22 cellular contexts compared by ENCODE assay signal in genomic region chrX:147916375-147916968, GRCh38. TPM values are rescaled to one million over a fixed set of nuclear protein-coding genes. Genes with fewer than 3 reads are reported as not detected.
DNase-seq lines count a peak whose midpoint lies in the region; ATAC-seq, FAIRE-seq and TF ChIP-seq lines count a peak whose summit lies in the region.
"Had no signal": no experiment of that assay in that cellular context is flagged by ENCODE, and none has a peak within 500 bp of the region (broad histone marks: within the 10 kb centered on the region; RNA-seq: fewer than 3 reads in every experiment).

No MANE protein-coding gene starts in this region.

- H3K27ac Mint-ChIP-seq in activated T-cell treated with anti-CD3 and anti-CD28 coated beads, Interleukin-2, amount 50 U/mL, for 24 hours, result peak overlapping the region; percentile 19
- H3K27ac Mint-ChIP-seq in osteocyte (ENCODE audit: unreplicated experiment), result peak overlapping the region; percentile 79

- H3K36me3 ChIP-seq in HUES6 (ENCODE audit: control insufficient read depth, insufficient read depth, low read length) (no peaks in the 10 kb centered on the region), K562 (ENCODE audit: control insufficient read depth, insufficient read depth, low read length) (peaks cover 8% of the 10 kb centered on the region; the same call in 1 of the 3 replicates), PC-3 (ENCODE audit: low read depth, low read length) (no peaks in the 10 kb centered on the region)
- H3K36me3 ChIP-seq: lower lobe of right lung, upper lobe of left lung had no signal

- no peaks in the 10 kb centered on the region for H3K9me3 Mint-ChIP-seq in activated T-cell treated with anti-CD3 and anti-CD28 coated beads, Interleukin-2, amount 50 U/mL, for 24 hours
- H3K9me3 Mint-ChIP-seq in osteocyte (ENCODE audit: unreplicated experiment), result peaks cover 5% of the 10 kb centered on the region
- H3K9me3 Mint-ChIP-seq: activated T-helper 1 cell treated with anti-CD3 and anti-CD28 coated beads, Interleukin-12 subunit alpha, Interleukin-12 subunit beta, Interleukin-2, Interleukin-4 antibody, amounts not matched to agents 30 ng/mL and 10 ng/mL and 1 ng/mL, durations not matched to agents 14 hours and 24 hours and 36 hours; naive B cell had no signal

- H3K27me3 Mint-ChIP-seq in activated T-cell treated with anti-CD3 and anti-CD28 coated beads, Interleukin-2, amount 50 U/mL, for 24 hours, result no peaks in the 10 kb centered on the region
- H3K27me3 Mint-ChIP-seq in osteocyte (ENCODE audit: unreplicated experiment), result no peaks in the 10 kb centered on the region
- H3K27me3 Mint-ChIP-seq: naive B cell had no signal

- no peak for TF ChIP-seq POLR2A in K562 (conservative IDR thresholded peaks at IDR 0.05)

- TF ChIP-seq EP300 in K562 (IDR thresholded peaks at IDR 0.05; ENCODE audit: low read length), result no peak

- no peak for TF ChIP-seq CTCF in K562 (IDR thresholded peaks at IDR 0.05 in 2 of 3, conservative IDR thresholded peaks at IDR 0.05 in 1 of 3; ENCODE audit: insufficient read depth in 2 of 3, low read depth in 1 of 3, low read length in 3 of 3)
- no peak for TF ChIP-seq CTCF in osteocyte (IDR thresholded peaks at IDR 0.05)
- TF ChIP-seq CTCF in PC-3 (conservative IDR thresholded peaks at IDR 0.05; ENCODE audit: low read depth, low read length), result no peak

- 58% methylated on average over 6 of the region's 6 CpGs for WGBS in K562 (ENCODE audit: insufficient coverage, low coverage, missing lambda C conversion rate)

- FAIRE-seq in K562 (lab: Jason Lieb, UNC), result no peak

- H3F3A ChIP-seq in PC-3 (ENCODE audit: low read length, unreplicated experiment), result no peaks in the 10 kb centered on the region

- H3K9me3 ChIP-seq in HUES6 (ENCODE audit: control insufficient read depth, insufficient read depth, low read depth, low read length), result no peaks in the 10 kb centered on the region
- no peaks in the 10 kb centered on the region for H3K9me3 ChIP-seq in K562 (replicated peaks; ENCODE audit: control insufficient read depth, insufficient read depth, low read depth, low read length)
- H3K9me3 ChIP-seq in PC-3 (ENCODE audit: low read length), result no peaks in the 10 kb centered on the region
- H3K9me3 ChIP-seq: lower lobe of right lung, upper lobe of left lung had no signal

- H3K4me1 Mint-ChIP-seq in activated T-cell treated with anti-CD3 and anti-CD28 coated beads, Interleukin-2, amount 50 U/mL, for 24 hours (ENCODE audit: low read depth), result peaks cover 56% of the 10 kb centered on the region
- H3K4me1 Mint-ChIP-seq in osteocyte (ENCODE audit: unreplicated experiment), result peaks cover 49% of the 10 kb centered on the region

- H3K4me2 ChIP-seq in K562 (ENCODE audit: insufficient read depth, low read length) (no peak overlapping the region), PC-3 (ENCODE audit: low read length) (no peak overlapping the region)

- H3K4me1 ChIP-seq in HUES6 (ENCODE audit: control insufficient read depth, insufficient read depth, low read length), result peaks cover 39% of the 10 kb centered on the region
- peaks cover 5 to 6% of the 10 kb centered on the region in 2 experiments; a peak in 4 of 5 replicates for H3K4me1 ChIP-seq in K562 (replicated peaks in 1 of 2; ENCODE audit: control insufficient read depth in 2 of 2, insufficient read depth in 2 of 2, low read length in 2 of 2)
- peaks cover 12% of the 10 kb centered on the region for H3K4me1 ChIP-seq in PC-3 (ENCODE audit: insufficient read depth, low read length)

- ATAC-seq in K562 (no peak), PC-3 (no peak)
- ATAC-seq: lower lobe of right lung had no signal

- H3K9ac ChIP-seq in HUES6 (ENCODE audit: low read length), result no peak overlapping the region
- H3K9ac ChIP-seq in K562 (ENCODE audit: insufficient read depth in 1 of 2, low read depth in 2 of 2, low read length in 2 of 2), result no peak overlapping the region
- no peak overlapping the region for H3K9ac ChIP-seq in PC-3 (ENCODE audit: low read length)

- peaks cover 5% of the 10 kb centered on the region for H3K36me3 Mint-ChIP-seq in activated T-cell treated with anti-CD3 and anti-CD28 coated beads, Interleukin-2, amount 50 U/mL, for 24 hours (ENCODE audit: low read depth)
- no peaks in the 10 kb centered on the region for H3K36me3 Mint-ChIP-seq in osteocyte (ENCODE audit: unreplicated experiment)
- H3K36me3 Mint-ChIP-seq: naive B cell had no signal

- peaks cover 4% of the 10 kb centered on the region for H3K9me1 ChIP-seq in K562 (ENCODE audit: control insufficient read depth, insufficient read depth, low read length)

- H3K27me3 ChIP-seq in HUES6 (ENCODE audit: control insufficient read depth, insufficient read depth, low read length) (no peaks in the 10 kb centered on the region), K562 (ENCODE audit: control insufficient read depth in 2 of 2, insufficient read depth in 2 of 2, low read length in 2 of 2) (no peaks in the 10 kb centered on the region), PC-3 (ENCODE audit: low read length) (no peaks in the 10 kb centered on the region)
- H3K27me3 ChIP-seq: upper lobe of left lung had no signal

- intact Hi-C loops in K562 (cut with micrococcal nuclease), result no loop called here
- intact Hi-C loops in PC-3 (cut with micrococcal nuclease), result no loop called here

- H3K27ac ChIP-seq in HUES6 (ENCODE audit: low read depth, low read length) (0 out of 2 replicates have a peak overlapping the region, but pooled peaks have one; percentile 26), K562 (ENCODE audit: extremely low read depth, low read depth, low read length) (no peak overlapping the region; the same call in 2 of the 3 replicates), PC-3 (ENCODE audit: low read length) (no peak overlapping the region)
- H3K27ac ChIP-seq: lower lobe of right lung, upper lobe of left lung had no signal

- H2AFZ ChIP-seq in K562 (ENCODE audit: low read depth, low read length) (no peak overlapping the region), PC-3 (ENCODE audit: low read length) (no peak overlapping the region)

- POLR2A ChIA-PET in K562 (lab: Yijun Ruan, JAX), result no interaction called here
- POLR2A ChIA-PET in PC-3 (lab: Charles Lee; ENCODE audit: unreplicated experiment), result no interaction called here

- no peak for DNase-seq in activated T-cell treated with anti-CD3 and anti-CD28 coated beads, Interleukin-2, amount 50 U/mL, for 24 hours
- no peak for DNase-seq in activated T-cell treated with anti-CD3 and anti-CD28 coated beads, Interleukin-2, amount 50 U/mL, for 1 hour
- DNase-seq in K562 (ENCODE audit: extremely low read depth in 1 of 4, low spot score in 3 of 4), result no peak
- DNase-seq in osteocyte (ENCODE audit: extremely low spot score, unreplicated experiment), result no peak
- no peak for DNase-seq in PC-3
- no peak for DNase-seq in epidermal melanocyte (ENCODE audit: insufficient read length, low spot score)
- DNase-seq in nucleus accumbens (lab: John Stamatoyannopoulos, UW), result no peak
- DNase-seq: activated CD4-positive, alpha-beta T cell treated with anti-CD3 and anti-CD28 coated beads for 48 hours; amniotic stem cell; effector CD8-positive, alpha-beta T cell; head of caudate nucleus; KBM-7; lower lobe of right lung; naive B cell; NCI-H1048; NCI-H2107; NCI-H526; stimulated activated naive CD4-positive, alpha-beta T cell; T1000; upper lobe of left lung had no signal

- BruUV-seq in K562 (replicated peaks; lab: Mats Ljungman, UMichigan) (no TSS peak), PC-3 (replicated peaks; lab: Mats Ljungman, UMichigan) (no TSS peak)

- CTCF ChIA-PET in K562 (lab: Yijun Ruan, JAX; ENCODE audit: low intra/inter-chr PET ratio), result no interaction called here
- CTCF ChIA-PET in PC-3 (lab: Charles Lee), result no interaction called here

- H3K79me2 ChIP-seq in K562 (ENCODE audit: control insufficient read depth, insufficient read depth, low read length), result peaks cover 92% of the 10 kb centered on the region
- peaks cover 85% of the 10 kb centered on the region for H3K79me2 ChIP-seq in PC-3 (ENCODE audit: low read length)

- no peak overlapping the region for H3K4me3 Mint-ChIP-seq in activated T-cell treated with anti-CD3 and anti-CD28 coated beads, Interleukin-2, amount 50 U/mL, for 24 hours
- no peak overlapping the region for H3K4me3 Mint-ChIP-seq in osteocyte (ENCODE audit: unreplicated experiment)
- H3K4me3 Mint-ChIP-seq: activated T-helper 1 cell treated with anti-CD3 and anti-CD28 coated beads, Interleukin-12 subunit alpha, Interleukin-12 subunit beta, Interleukin-2, Interleukin-4 antibody, amounts not matched to agents 30 ng/mL and 10 ng/mL and 1 ng/mL, durations not matched to agents 14 hours and 24 hours and 36 hours had no signal

- TF ChIP-seq RAD21 in K562 (CRISPR knock-in tag; conservative IDR thresholded peaks at IDR 0.05 in 1 of 2, IDR thresholded peaks at IDR 0.05 in 1 of 2), result no peak

- no peaks in the 10 kb centered on the region; the same call in 1 of the 2 replicates for H4K20me1 ChIP-seq in K562 (replicated peaks; ENCODE audit: control insufficient read depth, insufficient read depth, low read length)
- H4K20me1 ChIP-seq in PC-3 (ENCODE audit: low read length), result peaks cover 17% of the 10 kb centered on the region

- no peak overlapping the region for H3K4me3 ChIP-seq in HUES6 (ENCODE audit: low read depth, low read length)
- H3K4me3 ChIP-seq in K562, result no peak overlapping the region
- no peak overlapping the region for H3K4me3 ChIP-seq in PC-3 (ENCODE audit: low read length)
- H3K4me3 ChIP-seq: lower lobe of right lung, upper lobe of left lung had no signal

- in situ Hi-C loops in K562 (cut with MboI), result no loop called here

- H3K9me2 ChIP-seq in PC-3 (replicated peaks; ENCODE audit: low read length), result no peaks in the 10 kb centered on the region

RNA-seq across cellular contexts. Expression of gene FMR1, which starts 4.8 kb away (rescaled TPM):
- total RNA-seq in K562 (2011; cell fraction: chromatin; rRNA removed; ENCODE audit: low replicate concordance), result 39.3 and 143 TPM in 2 replicates
- total RNA-seq in K562 (2011; cell fraction: nucleolus; rRNA removed), result 17.2 and 25.1 TPM in 2 replicates
- 57.9 and 78.5 TPM in 2 replicates for total RNA-seq in K562 (2011; cell fraction: nucleoplasm; rRNA removed)
- total RNA-seq in K562 (2014; rRNA removed), result 20.6 and 28.3 TPM in 2 replicates
- 20.5 and 24.9 TPM in 2 replicates for total RNA-seq in K562 (2014; rRNA removed; fragmentation: Illumina TruSeq; extraction: Trizol)
- 17.3 and 19.1 TPM in 2 replicates for total RNA-seq in K562 (2015; rRNA removed; fragmentation: Illumina TruSeq; extraction: Trizol)
- 20.8 and 21.1 TPM in 2 replicates for total RNA-seq in K562 (2021)
- polyA plus RNA-seq in K562 (2011; rRNA removed), result 22.4 and 24.3 TPM in 2 replicates
- 3.5 and 6.4 TPM in 2 replicates for polyA plus RNA-seq in K562 (2011; cell fraction: cytosol; rRNA removed)
- 29.9 and 30.0 TPM in 2 replicates for polyA plus RNA-seq in K562 (2011; cell fraction: nucleus; rRNA removed)
- polyA plus RNA-seq in K562 (2012), result 17.8 and 25.8 TPM in 2 replicates
- 18.7 and 20.5 TPM in 2 replicates for polyA plus RNA-seq in K562 (2014; fragmentation: Illumina TruSeq; extraction: Trizol)
- 1 to 10 TPM; 4.8 to 8.4 TPM for polyA plus RNA-seq in K562 (2014; fragmentation: Nextera tagmentation; extraction: Ambion mirVana)
- polyA plus RNA-seq in K562 (2014; rRNA removed), result 19.9 and 26.5 TPM in 2 replicates
- polyA minus RNA-seq in K562 (2011; rRNA and poly(A)+ RNA removed), result 32.7 and 37.4 TPM in 2 replicates
- polyA minus RNA-seq in K562 (2011; cell fraction: cytosol; rRNA and poly(A)+ RNA removed), result 10.0 and 14.1 TPM in 2 replicates
- polyA minus RNA-seq in K562 (2011; cell fraction: nucleus; rRNA and poly(A)+ RNA removed), result 25.3 and 42.4 TPM in 2 replicates
- total RNA-seq in osteocyte, result 59.8 and 63.4 TPM in 2 replicates
- total RNA-seq in PC-3 (2014; rRNA removed), result 24.4 and 37.7 TPM in 2 replicates
